8 cellular contexts compared by ENCODE assay signal in the genomic region with DNA sequence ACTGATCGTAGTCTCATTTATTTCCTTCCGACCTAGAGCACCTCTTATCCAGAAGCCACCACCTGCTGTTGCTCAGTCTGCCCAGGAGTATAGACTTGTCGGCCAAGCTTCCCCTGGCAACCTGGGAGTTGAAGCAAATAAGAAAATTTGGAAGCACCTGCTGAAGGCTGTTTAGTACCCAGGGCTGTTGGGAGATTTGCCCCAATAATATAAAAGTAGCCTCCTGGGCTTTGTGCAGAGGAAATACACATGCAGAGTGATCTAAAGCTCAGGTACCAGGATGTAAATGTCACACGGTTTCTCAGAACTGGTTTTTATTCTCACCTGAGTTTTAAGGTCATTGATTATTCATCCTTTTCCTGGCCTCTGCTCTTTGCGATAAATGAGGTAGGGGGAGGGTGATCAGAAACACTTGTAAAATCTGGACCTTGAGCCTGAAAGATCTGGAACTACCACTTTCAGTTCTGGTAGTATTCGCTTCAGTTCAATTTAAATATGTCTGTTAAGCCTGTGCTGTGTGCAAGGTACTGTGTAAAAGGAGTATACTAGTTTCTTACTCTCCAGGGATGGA. TPM values are rescaled to one million over a fixed set of nuclear protein-coding genes. Genes with fewer than 3 reads are reported as not detected.
DNase-seq lines count a peak whose midpoint lies in the region; ATAC-seq and TF ChIP-seq lines count a peak whose summit lies in the region.

No MANE protein-coding gene starts in this region.

- peak overlapping the region; percentile 99 for H3K27ac Mint-ChIP-seq in activated naive CD4-positive, alpha-beta T cell treated with anti-CD3 and anti-CD28 coated beads, Interleukin-2, amount 50 U/mL, for 24 hours

- peak overlapping the region; percentile 8 for H3K27ac ChIP-seq in angular gyrus (ENCODE audit: low read depth, low read length)
- H3K27ac ChIP-seq in right lobe of liver: peak overlapping the region; percentile 65 to 96 (median 84)
- peak overlapping the region; percentile 92 to 97 (median 94) for H3K27ac ChIP-seq in transverse colon

- no peaks in the 10 kb centered on the region for H3K36me3 ChIP-seq in right lobe of liver
- no peaks in the 10 kb centered on the region for H3K36me3 ChIP-seq in transverse colon

- 9% methylated on average over 6 of the region's 6 CpGs for WGBS in right lobe of liver (ENCODE audit: insufficient coverage, low coverage, low lambda C conversion rate, missing lambda C conversion rate)
- WGBS in transverse colon (ENCODE audit: low coverage in 1 of 2), 2 donors: 13 to 38% methylated on average over 3 to 6 of the region's 6 CpGs

- no peaks in the 10 kb centered on the region for H3K9me3 ChIP-seq in right lobe of liver
- no peaks in the 10 kb centered on the region for H3K9me3 ChIP-seq in transverse colon

- H3K4me1 ChIP-seq in right lobe of liver: peaks cover 0 to 32% (median 8%) of the 10 kb centered on the region in 4 donors
- peaks cover 6 to 47% (median 17%) of the 10 kb centered on the region in 4 donors for H3K4me1 ChIP-seq in transverse colon

- ATAC-seq in right lobe of liver (peak; percentile 1 to 24 (median 1)), GM21381 (IDR thresholded peaks at IDR 0.05; ENCODE audit: unreplicated experiment) (no peak), HG03097 (IDR thresholded peaks at IDR 0.05; ENCODE audit: low FRiP score, unreplicated experiment) (no peak)

- in situ Hi-C loops in transverse colon (cut with MboI; ENCODE audit: low pct_ligation_motif_present in 1 of 4, low pct_unique_long_range_greater_than_20kb in 1 of 4, low sequenced_read_pairs in 3 of 4): loop anchor here in 2 of 4 donors (25.0 kb wide), 2 partner anchors 275 to 500 kb away; no protein-coding TSS in a partner anchor

- TF ChIP-seq EP300 in transverse colon (IDR thresholded peaks at IDR 0.05; ENCODE audit: low read depth): no peak

- DNase-seq in activated naive CD4-positive, alpha-beta T cell (lab: John Stamatoyannopoulos, UW): no peak
- no peak for DNase-seq in right lobe of liver
- DNase-seq in transverse colon: no peak
- DNase-seq in RKO (ENCODE audit: low spot score): no peak

- no peaks in the 10 kb centered on the region for H3K27me3 ChIP-seq in right lobe of liver
- no peaks in the 10 kb centered on the region for H3K27me3 ChIP-seq in transverse colon

- H3K27me3 Mint-ChIP-seq in activated naive CD4-positive, alpha-beta T cell treated with anti-CD3 and anti-CD28 coated beads, Interleukin-2, amount 50 U/mL, for 24 hours: no peaks in the 10 kb centered on the region

- peaks cover 2% of the 10 kb centered on the region for H3K36me3 Mint-ChIP-seq in activated naive CD4-positive, alpha-beta T cell treated with anti-CD3 and anti-CD28 coated beads, Interleukin-2, amount 50 U/mL, for 24 hours

- H3K4me3 ChIP-seq in right lobe of liver (peak overlapping the region; percentile 8 to 92 (median 44)), transverse colon (peak overlapping the region; percentile 18 to 88 (median 84))

- intact Hi-C loops in right lobe of liver (cut with DNase I): no loop called here
- intact Hi-C loops in transverse colon (cut with DNase I; ENCODE audit: low total_unique reads): no loop called here

- H3K4me3 Mint-ChIP-seq in activated naive CD4-positive, alpha-beta T cell treated with anti-CD3 and anti-CD28 coated beads, Interleukin-2, amount 50 U/mL, for 24 hours: peak overlapping the region; percentile 95

- H3K9me3 Mint-ChIP-seq in activated naive CD4-positive, alpha-beta T cell treated with anti-CD3 and anti-CD28 coated beads, Interleukin-2, amount 50 U/mL, for 24 hours: no peaks in the 10 kb centered on the region

- TF ChIP-seq CTCF in right lobe of liver (IDR thresholded peaks at IDR 0.05): no peak
- TF ChIP-seq CTCF in transverse colon (IDR thresholded peaks at IDR 0.05): no peak

- TF ChIP-seq POLR2A in right lobe of liver (IDR thresholded peaks at IDR 0.05) (no peak), transverse colon (IDR thresholded peaks at IDR 0.05) (no peak)

- H3K4me1 Mint-ChIP-seq in activated naive CD4-positive, alpha-beta T cell treated with anti-CD3 and anti-CD28 coated beads, Interleukin-2, amount 50 U/mL, for 24 hours: peaks cover 43% of the 10 kb centered on the region

RNA-seq across cellular contexts. Expression of a gene that starts 0.8 kb away (rescaled TPM):
- total RNA-seq in right lobe of liver: 10 to 100 TPM; 37.5 to 97.0 (median 57.6) TPM
- total RNA-seq in transverse colon: 100 to 1,000 TPM in 3 of 4 donors, 10 to 100 TPM in 1; 12.3 to 180 (median 152) TPM

Comparison
In these comparisons a context has a peak if more than half of its experiments do, and no peak if none do; other contexts are left out.
1. H3K27ac ChIP-seq: peak in every context shown above with its lines; median percentile 94 in transverse colon; 84 in right lobe of liver; 8 in angular gyrus.
2. ATAC-seq: peak in right lobe of liver (4 of 4); none in GM21381 (single experiment) and HG03097 (single experiment).